ENCODE assay signal across 14 cellular contexts in the genomic region with DNA sequence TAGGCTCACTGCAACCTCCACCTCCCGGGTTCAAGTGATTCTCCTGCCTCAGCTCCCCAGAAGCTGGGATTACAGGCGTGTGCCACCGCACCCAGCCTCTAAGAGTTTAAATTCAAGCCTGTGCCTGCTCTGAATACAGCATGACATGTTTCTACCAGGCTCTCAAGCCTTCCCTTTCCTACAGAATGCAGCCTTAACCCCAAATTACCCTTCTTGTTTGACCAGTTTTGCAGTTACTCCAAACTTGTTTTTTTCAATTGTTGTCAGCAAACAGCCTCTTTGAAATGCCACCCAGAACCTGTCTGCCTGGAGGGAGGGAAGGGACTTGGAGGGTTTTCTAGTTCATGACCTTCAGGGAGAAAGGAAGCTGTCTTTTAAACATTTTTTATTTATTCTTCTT. TPM values are rescaled to one million over a fixed set of nuclear protein-coding genes. Genes with fewer than 3 reads are reported as not detected.
DNase-seq lines count a peak whose midpoint lies in the region; ATAC-seq and TF ChIP-seq lines count a peak whose summit lies in the region.
"Had no signal": no experiment of that assay in that cellular context is flagged by ENCODE, and none has a peak within 500 bp of the region (broad histone marks: within the 10 kb centered on the region; RNA-seq: fewer than 3 reads in every experiment).

No MANE protein-coding gene starts in this region.

- no peak overlapping the region for H3K4me3 Mint-ChIP-seq in activated CD4-positive, alpha-beta T cell treated with anti-CD3 and anti-CD28 coated beads, Interleukin-2, amount 10 ng/mL, durations not matched to agents 7 days and 5 days

- peaks cover 30% of the 10 kb centered on the region for H3K79me2 ChIP-seq in Karpas-422 (ENCODE audit: low read length)

- no peak overlapping the region for H2AFZ ChIP-seq in Karpas-422 (ENCODE audit: low read length)

- H3K4me1 Mint-ChIP-seq in activated CD4-positive, alpha-beta T cell treated with anti-CD3 and anti-CD28 coated beads, Interleukin-2, amount 10 ng/mL, durations not matched to agents 7 days and 5 days: peaks cover 19% of the 10 kb centered on the region

- no peaks in the 10 kb centered on the region for H3K36me3 Mint-ChIP-seq in activated CD4-positive, alpha-beta T cell treated with anti-CD3 and anti-CD28 coated beads, Interleukin-2, amount 10 ng/mL, durations not matched to agents 7 days and 5 days (ENCODE audit: low read depth)
- H3K36me3 Mint-ChIP-seq: activated naive CD4-positive, alpha-beta T cell treated with anti-CD3 and anti-CD28 coated beads, Interleukin-2, amount 50 U/mL, for 72 hours had no signal

- TF ChIP-seq CTCF in body of pancreas (IDR thresholded peaks at IDR 0.05) (no peak), right lobe of liver (IDR thresholded peaks at IDR 0.05) (no peak), transverse colon (IDR thresholded peaks at IDR 0.05) (no peak)

- CTCF ChIA-PET in activated CD4-positive, alpha-beta T cell treated with anti-CD3 and anti-CD28 coated beads, Interleukin-2, amount 10 ng/mL, durations not matched to agents 7 days and 5 days (lab: Charles Lee): interaction anchor here (0.6 to 1.4 kb wide), 3 partner anchors 9 to 177 kb away, joined by 3 to 4 read pairs (median 4); no protein-coding TSS in a partner anchor

- H3K27me3 Mint-ChIP-seq in activated CD4-positive, alpha-beta T cell treated with anti-CD3 and anti-CD28 coated beads, Interleukin-2, amount 10 ng/mL, durations not matched to agents 7 days and 5 days: no peaks in the 10 kb centered on the region

- intact Hi-C loops in body of pancreas (cut with DNase I) (no loop called here), right lobe of liver (cut with DNase I) (no loop called here), transverse colon (cut with DNase I; ENCODE audit: low total_unique reads) (loop anchor here (5.0 kb wide), 1 partner anchor 1233 kb away; the partner anchor contains the start of gene SELPLG)

- no peaks in the 10 kb centered on the region for H3K9me3 Mint-ChIP-seq in activated CD4-positive, alpha-beta T cell treated with anti-CD3 and anti-CD28 coated beads, Interleukin-2, amount 10 ng/mL, durations not matched to agents 7 days and 5 days
- H3K9me3 Mint-ChIP-seq: activated naive CD4-positive, alpha-beta T cell treated with anti-CD3 and anti-CD28 coated beads, Interleukin-2, amount 50 U/mL, for 72 hours had no signal

- H3K9me3 ChIP-seq in body of pancreas (no peaks in the 10 kb centered on the region), right lobe of liver (no peaks in the 10 kb centered on the region), transverse colon (no peaks in the 10 kb centered on the region), Karpas-422 (ENCODE audit: low read length) (no peaks in the 10 kb centered on the region)
- H3K9me3 ChIP-seq: uterus had no signal

- TF ChIP-seq POLR2A in body of pancreas (IDR thresholded peaks at IDR 0.05): no peak
- TF ChIP-seq POLR2A in right lobe of liver (IDR thresholded peaks at IDR 0.05): no peak
- no peak for TF ChIP-seq POLR2A in transverse colon (IDR thresholded peaks at IDR 0.05)
- no peak for TF ChIP-seq POLR2A in GM18505 (IDR thresholded peaks at IDR 0.05; ENCODE audit: borderline replicate concordance, extremely low read depth, insufficient read depth, insufficient read length)

- no peaks in the 10 kb centered on the region for H4K20me1 ChIP-seq in Karpas-422 (ENCODE audit: insufficient read depth, low read depth, low read length)

- H3K36me3 ChIP-seq in body of pancreas (replicated peaks in 1 of 2; ENCODE audit: insufficient read depth in 1 of 2, low read depth in 2 of 2) (no peaks in the 10 kb centered on the region), right lobe of liver (no peaks in the 10 kb centered on the region), transverse colon (no peaks in the 10 kb centered on the region), Karpas-422 (ENCODE audit: insufficient read depth, low read length) (no peaks in the 10 kb centered on the region)
- H3K36me3 ChIP-seq: uterus had no signal

- H3K27me3 ChIP-seq in body of pancreas: no peaks in the 10 kb centered on the region
- H3K27me3 ChIP-seq in right lobe of liver: no peaks in the 10 kb centered on the region
- H3K27me3 ChIP-seq in transverse colon: no peaks in the 10 kb centered on the region
- no peaks in the 10 kb centered on the region for H3K27me3 ChIP-seq in Karpas-422 (ENCODE audit: low read length)
- H3K27me3 ChIP-seq: uterus had no signal

- H3K4me1 ChIP-seq in body of pancreas: peaks cover 34% of the 10 kb centered on the region
- peaks cover 0 to 39% (median 12%) of the 10 kb centered on the region in 4 donors for H3K4me1 ChIP-seq in right lobe of liver
- peaks cover 13 to 69% (median 38%) of the 10 kb centered on the region in 4 donors for H3K4me1 ChIP-seq in transverse colon
- no peaks in the 10 kb centered on the region; the same call in 1 of the 2 replicates for H3K4me1 ChIP-seq in Karpas-422 (ENCODE audit: low read length)
- H3K4me1 ChIP-seq: uterus had no signal

- H3K4me3 ChIP-seq in body of pancreas: no peak overlapping the region
- peak overlapping the region in 1 of 3 donors; percentile 4 for H3K4me3 ChIP-seq in right lobe of liver
- peak overlapping the region in 1 of 4 donors; percentile 6 for H3K4me3 ChIP-seq in transverse colon
- no peak overlapping the region for H3K4me3 ChIP-seq in Karpas-422 (ENCODE audit: low read length)
- H3K4me3 ChIP-seq: uterus had no signal

- in situ Hi-C loops in transverse colon (cut with MboI; ENCODE audit: low pct_ligation_motif_present in 1 of 4, low pct_unique_long_range_greater_than_20kb in 1 of 4, low sequenced_read_pairs in 3 of 4): no loop called here

- no peak overlapping the region for H3K27ac Mint-ChIP-seq in activated CD4-positive, alpha-beta T cell treated with anti-CD3 and anti-CD28 coated beads, Interleukin-2, amount 10 ng/mL, durations not matched to agents 7 days and 5 days

- H3K9ac ChIP-seq in Karpas-422 (ENCODE audit: low read length): no peak overlapping the region

- H3K9me2 ChIP-seq in Karpas-422 (replicated peaks; ENCODE audit: insufficient read depth, low read length): no peaks in the 10 kb centered on the region

- 19 to 36% methylated on average over 3 of the region's 3 CpGs for WGBS in body of pancreas, 2 donors
- 10% methylated on average over 2 of the region's 3 CpGs for WGBS in right lobe of liver (ENCODE audit: insufficient coverage, low coverage, low lambda C conversion rate, missing lambda C conversion rate)
- 45 to 55% methylated on average over 3 of the region's 3 CpGs for WGBS in transverse colon (ENCODE audit: low coverage in 1 of 2), 2 donors

- H3K4me2 ChIP-seq in Karpas-422 (ENCODE audit: low read depth, low read length, poor library complexity, severe bottlenecking): no peak overlapping the region

- H3K27ac ChIP-seq in body of pancreas (peak overlapping the region; percentile 73 to 95 (median 90)), right lobe of liver (peak overlapping the region; percentile 39 to 71 (median 63)), transverse colon (peak overlapping the region; percentile 87 to 89 (median 88)), Karpas-422 (ENCODE audit: low read length) (no peak overlapping the region)
- H3K27ac ChIP-seq: uterus had no signal

- peak; percentile 70 for ATAC-seq in body of pancreas
- peak in 3 of 4 donors; percentile 20 to 54 (median 39) for ATAC-seq in right lobe of liver
- no peak for ATAC-seq in GM18505 (IDR thresholded peaks at IDR 0.05; ENCODE audit: unreplicated experiment)
- ATAC-seq: activated naive CD4-positive, alpha-beta T cell treated with anti-CD3 and anti-CD28 coated beads, Interleukin-2, amount 50 U/mL, for 72 hours had no signal

- DNase-seq in SIG-M5 treated with dmso at 0.1 percent for 504 hours (lab: John Stamatoyannopoulos, UW; ENCODE audit: unreplicated experiment) (peak; percentile 62), SIG-M5 (lab: John Stamatoyannopoulos, UW) (no peak), body of pancreas (peak; percentile 20 to 45 (median 40)), right lobe of liver (no peak), transverse colon (no peak), Karpas-422 (no peak)
- no peak for DNase-seq in activated CD4-positive, alpha-beta T cell treated with anti-CD3 and anti-CD28 coated beads, Interleukin-2, amount 10 ng/mL, durations not matched to agents 7 days and 5 days
- DNase-seq: ACHN; activated CD4-positive, alpha-beta T cell treated with anti-CD3 and anti-CD28 coated beads for 1 hour; KG1; NCI-H524; uterus had no signal

- no peak for TF ChIP-seq EP300 in transverse colon (IDR thresholded peaks at IDR 0.05; ENCODE audit: low read depth)

- POLR2A ChIA-PET in activated CD4-positive, alpha-beta T cell treated with anti-CD3 and anti-CD28 coated beads, Interleukin-2, amount 10 ng/mL, durations not matched to agents 7 days and 5 days (lab: Charles Lee): no interaction called here

RNA-seq across cellular contexts. Expression of gene GLTP, which starts 15.4 kb away (rescaled TPM):
- total RNA-seq in body of pancreas (10 to 100 TPM; 21.1 to 27.8 TPM), right lobe of liver (10 to 100 TPM in 5 of 6 experiments, 1 to 10 TPM in 1; 9.8 to 20.8 (median 13.6) TPM), transverse colon (100 to 1,000 TPM in 3 of 4 donors, 10 to 100 TPM in 1; 35.6 to 287 (median 167) TPM)
- total RNA-seq in Karpas-422 (2014; rRNA removed; shearing (Covaris generic); ENCODE audit: low replicate concordance): 26.5 and 29.5 TPM in 2 replicates
- 10 to 100 TPM; 17.6 to 20.7 TPM for total RNA-seq in activated CD4-positive, alpha-beta T cell treated with anti-CD3 and anti-CD28 coated beads, Interleukin-2, amount 10 ng/mL, durations not matched to agents 7 days and 5 days

RNA-seq across cellular contexts. Expression of gene TRPV4, which starts 31.7 kb away (rescaled TPM):
- total RNA-seq in body of pancreas (1 to 10 TPM; 5.2 to 6.3 TPM), right lobe of liver (10 to 100 TPM in 1 of 6 experiments, 1 to 10 TPM in 5; 5.3 to 10.3 (median 6.7) TPM), transverse colon (under 1 TPM in 1 of 4 donors, not detected in 3; 0.27 TPM)
- not detected in 2 replicates for total RNA-seq in Karpas-422 (2014; rRNA removed; shearing (Covaris generic); ENCODE audit: low replicate concordance)
- under 1 TPM in 1 of 2 experiments, not detected in 1; 0.17 TPM for total RNA-seq in activated CD4-positive, alpha-beta T cell treated with anti-CD3 and anti-CD28 coated beads, Interleukin-2, amount 10 ng/mL, durations not matched to agents 7 days and 5 days
- total RNA-seq: activated naive CD4-positive, alpha-beta T cell treated with anti-CD3 and anti-CD28 coated beads, Interleukin-2, amount 50 U/mL, for 72 hours had no signal

RNA-seq across cellular contexts. Expression of gene TCHP, which starts 35.2 kb away (rescaled TPM):
- total RNA-seq in body of pancreas (10 to 100 TPM; 29.3 to 72.2 TPM), right lobe of liver (1 to 10 TPM; 4.9 to 8.8 (median 6.8) TPM), transverse colon (10 to 100 TPM; 27.5 to 54.7 (median 30.7) TPM)
- 11.8 and 17.0 TPM in 2 replicates for total RNA-seq in Karpas-422 (2014; rRNA removed; shearing (Covaris generic); ENCODE audit: low replicate concordance)
- 10 to 100 TPM; 27.9 to 36.0 TPM for total RNA-seq in activated CD4-positive, alpha-beta T cell treated with anti-CD3 and anti-CD28 coated beads, Interleukin-2, amount 10 ng/mL, durations not matched to agents 7 days and 5 days

Comparison
In these comparisons a context has a peak if more than half of its experiments do, and no peak if none do; other contexts are left out.
1. DNase-seq: peak in SIG-M5 treated with dmso at 0.1 percent for 504 hours (single experiment) and body of pancreas (4 of 4); none in SIG-M5 (single experiment), right lobe of liver (0 of 3), transverse colon (single experiment), Karpas-422 (single experiment) and activated CD4-positive, alpha-beta T cell treated with anti-CD3 and anti-CD28 coated beads, Interleukin-2, amount 10 ng/mL, durations not matched to agents 7 days and 5 days (single experiment).